10 cellular contexts compared by ENCODE assay signal in genomic region chr7:131633342-131633843, GRCh38.
A peak's percentile ranks its signal among the peaks of the same experiment; 100 is the strongest.
DNase-seq lines count a peak whose midpoint lies in the region; ATAC-seq and TF ChIP-seq lines count a peak whose summit lies in the region.
"Had no signal": no experiment of that assay in that cellular context is flagged by ENCODE, and none has a peak within 500 bp of the region (broad histone marks: within the 10 kb centered on the region; RNA-seq: fewer than 3 reads in every experiment).

No MANE protein-coding gene starts in this region.

- TF ChIP-seq CTCF in HFFc6 (IDR thresholded peaks at IDR 0.05) (no peak), astrocyte of the cerebellum (IDR thresholded peaks at IDR 0.05; ENCODE audit: low read depth, low read length, missing control alignments) (no peak)

- DNase-seq in HFFc6 (peak; percentile 78), astrocyte of the cerebellum (ENCODE audit: low read depth) (peak; percentile 28), left cardiac atrium (peak; percentile 58), stromal cell of bone marrow (ENCODE audit: low read depth) (peak; percentile 33), G401 (ENCODE audit: low spot score) (no peak)
- DNase-seq: activated CD8-positive, alpha-beta memory T cell treated with anti-CD3 and anti-CD28 coated beads for 24 hours; NCI-H2227 treated with DMSO at 0.1 percent for 48 hours had no signal

- intact Hi-C loops in left cardiac atrium (cut with DNase I): loop anchor here in 1 of 2 donors (10.0 kb wide), 1 partner anchor 79 kb away; the partner anchor contains the start of gene PODXL

- peaks cover 71% of the 10 kb centered on the region for H3K4me1 Mint-ChIP-seq in HFFc6 (ENCODE audit: low read depth)

- peak overlapping the region; percentile 92 for H3K27ac Mint-ChIP-seq in HFFc6

- H3K4me3 ChIP-seq in astrocyte of the cerebellum (ENCODE audit: low read depth, low read length): no peak overlapping the region
- H3K4me3 ChIP-seq: adrenal gland had no signal

- ATAC-seq in left cardiac atrium: peak; percentile 35 to 36
- no peak for ATAC-seq in GM18517 (IDR thresholded peaks at IDR 0.05; ENCODE audit: unreplicated experiment)
- no peak for ATAC-seq in HG03025 (IDR thresholded peaks at IDR 0.05; ENCODE audit: low FRiP score, unreplicated experiment)

- H3K9me3 Mint-ChIP-seq in HFFc6: no peaks in the 10 kb centered on the region

- in situ Hi-C loops in astrocyte of the cerebellum (cut with HindIII; ENCODE audit: low sequenced_read_pairs) (no loop called here), G401 (cut with HindIII; ENCODE audit: low sequenced_read_pairs) (no loop called here)

- H3K27me3 Mint-ChIP-seq in HFFc6 (ENCODE audit: insufficient read depth): no peaks in the 10 kb centered on the region; the same call in 1 of the 2 replicates

- peaks cover 4% of the 10 kb centered on the region; the same call in 1 of the 2 replicates for H3K36me3 Mint-ChIP-seq in HFFc6 (ENCODE audit: low read depth)

- H3K4me3 Mint-ChIP-seq in HFFc6: peak overlapping the region; percentile 57

Comparison
In these comparisons a context has a peak if more than half of its experiments do, and no peak if none do; other contexts are left out.
1. ATAC-seq: peak in left cardiac atrium (2 of 2); none in GM18517 (single experiment) and HG03025 (single experiment).